Comparison of ENCODE assay signal across 11 cellular contexts in the genomic region with DNA sequence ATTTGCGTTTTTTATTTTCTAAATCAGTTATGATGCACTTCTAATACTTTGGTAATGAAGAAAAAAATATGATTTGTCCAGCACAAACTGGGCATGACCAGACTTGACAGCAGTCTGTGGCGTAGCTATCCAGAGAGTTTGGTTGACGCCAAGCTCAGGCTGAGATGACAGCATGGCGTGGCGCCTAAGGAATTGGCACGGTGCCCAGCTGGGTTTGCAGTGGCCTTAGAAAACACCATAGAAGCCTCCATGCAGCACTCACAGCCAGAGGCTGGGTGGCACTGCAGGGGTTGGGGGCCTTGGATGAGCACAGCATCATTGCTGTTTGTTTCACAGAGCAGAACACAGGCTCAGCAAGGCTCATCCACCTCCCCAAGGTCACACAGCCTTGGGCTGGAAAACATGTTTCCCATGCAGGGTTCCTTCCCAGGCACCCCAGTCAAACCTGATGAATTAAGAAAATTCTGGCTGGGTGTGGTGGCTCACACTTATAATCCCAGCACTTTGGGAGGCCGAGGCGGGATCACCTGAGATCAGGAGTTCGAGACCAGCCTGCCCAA.
DNase-seq lines count a peak whose midpoint lies in the region; ATAC-seq and TF ChIP-seq lines count a peak whose summit lies in the region.
"Had no signal": no experiment of that assay in that cellular context is flagged by ENCODE, and none has a peak within 500 bp of the region (broad histone marks: within the 10 kb centered on the region; RNA-seq: fewer than 3 reads in every experiment).

No MANE protein-coding gene starts in this region.

- H3K27ac ChIP-seq in epithelial cell of prostate (peak overlapping the region; percentile 46), stomach (no peak overlapping the region), OCI-LY7 (ENCODE audit: low read depth, low read length, poor library complexity, severe bottlenecking) (no peak overlapping the region), upper lobe of right lung (no peak overlapping the region)
- H3K27ac ChIP-seq: ovary had no signal

- peak; percentile 76 for DNase-seq in NCI-H128 (lab: John Stamatoyannopoulos, UW; ENCODE audit: unreplicated experiment)
- DNase-seq in NCI-H69 (lab: John Stamatoyannopoulos, UW): peak; percentile 97
- DNase-seq in epithelial cell of prostate (ENCODE audit: low read depth, low spot score): peak; percentile 45
- DNase-seq in stomach: peak; percentile 70
- no peak for DNase-seq in occipital lobe (lab: John Stamatoyannopoulos, UW)
- no peak for DNase-seq in OCI-LY7 (ENCODE audit: low spot score)
- no peak for DNase-seq in upper lobe of right lung
- DNase-seq: activated CD8-positive, alpha-beta T cell treated with anti-CD3 and anti-CD28 coated beads for 36 hours; activated naive CD8-positive, alpha-beta T cell treated with anti-CD3 and anti-CD28 coated beads, Interleukin-2, amount 10 ng/mL, durations not matched to agents 7 days and 5 days; HCEC 1CT had no signal

- no peaks in the 10 kb centered on the region for H3K27me3 ChIP-seq in stomach
- no peaks in the 10 kb centered on the region for H3K27me3 ChIP-seq in upper lobe of right lung
- H3K27me3 ChIP-seq: ovary had no signal

- intact Hi-C loops in stomach (cut with DNase I; ENCODE audit: low total_unique reads): loop anchor here (10.0 kb wide), 1 partner anchor 118 kb away; no protein-coding TSS in a partner anchor
- intact Hi-C loops in OCI-LY7 (cut with micrococcal nuclease; ENCODE audit: unreplicated experiment): no loop called here
- intact Hi-C loops in upper lobe of right lung (cut with DNase I): no loop called here

- BruUV-seq in OCI-LY7 (replicated peaks; lab: Mats Ljungman, UMichigan): no TSS peak

- H3K4me3 ChIP-seq in stomach: no peak overlapping the region
- H3K4me3 ChIP-seq in OCI-LY7 (ENCODE audit: low read depth, low read length, poor library complexity, severe bottlenecking): no peak overlapping the region
- no peak overlapping the region for H3K4me3 ChIP-seq in upper lobe of right lung
- H3K4me3 ChIP-seq: ovary had no signal

- POLR2A ChIA-PET in OCI-LY7 (lab: Charles Lee): no interaction called here

- no peak overlapping the region for H3K4me2 ChIP-seq in OCI-LY7 (ENCODE audit: low read length)

- H3K36me3 ChIP-seq in stomach (peaks cover 7 to 84% (median 72%) of the 10 kb centered on the region in 4 donors), OCI-LY7 (ENCODE audit: insufficient read depth, low read length) (peaks cover 5% of the 10 kb centered on the region; the same call in 1 of the 2 replicates), upper lobe of right lung (no peaks in the 10 kb centered on the region)
- H3K36me3 ChIP-seq: ovary had no signal

- no peaks in the 10 kb centered on the region for H3K9me2 ChIP-seq in OCI-LY7 (ENCODE audit: insufficient read depth, low read length)

- H2AFZ ChIP-seq in OCI-LY7 (ENCODE audit: low read length): no peak overlapping the region

- TF ChIP-seq EP300 in stomach (IDR thresholded peaks at IDR 0.05): no peak

- no peaks in the 10 kb centered on the region for H3K79me2 ChIP-seq in OCI-LY7 (ENCODE audit: insufficient read depth, low read depth, low read length)

- no peak for ATAC-seq in upper lobe of right lung
- ATAC-seq: activated CD8-positive, alpha-beta T cell treated with anti-CD3 and anti-CD28 coated beads for 36 hours had no signal

- H3K9me3 ChIP-seq in stomach: peaks cover 0 to 12% (median 4%) of the 10 kb centered on the region in 4 donors
- no peaks in the 10 kb centered on the region for H3K9me3 ChIP-seq in OCI-LY7 (ENCODE audit: low read length)
- no peaks in the 10 kb centered on the region for H3K9me3 ChIP-seq in upper lobe of right lung
- H3K9me3 ChIP-seq: ovary had no signal

- no peak for TF ChIP-seq POLR2A in stomach (IDR thresholded peaks at IDR 0.05)

- peaks cover 0 to 23% (median 9%) of the 10 kb centered on the region in 4 donors for H3K4me1 ChIP-seq in stomach
- no peaks in the 10 kb centered on the region for H3K4me1 ChIP-seq in OCI-LY7 (ENCODE audit: insufficient read depth, low read length, poor library complexity, severe bottlenecking)
- H3K4me1 ChIP-seq in upper lobe of right lung: no peaks in the 10 kb centered on the region

- H4K20me1 ChIP-seq in OCI-LY7 (ENCODE audit: insufficient read depth, low read length): no peaks in the 10 kb centered on the region

- TF ChIP-seq CTCF in stomach (IDR thresholded peaks at IDR 0.05) (no peak), OCI-LY7 (conservative IDR thresholded peaks at IDR 0.05; ENCODE audit: low read length) (no peak), upper lobe of right lung (IDR thresholded peaks at IDR 0.05) (no peak)

- 54 to 67% (median 56%) methylated on average over 9 of the region's 9 CpGs for WGBS in stomach, 5 donors

- CTCF ChIA-PET in OCI-LY7 (lab: Charles Lee; ENCODE audit: unreplicated experiment): no interaction called here

Comparison
In these comparisons a context has a peak if more than half of its experiments do, and no peak if none do; other contexts are left out.
1. DNase-seq: peak in NCI-H128 (single experiment), NCI-H69 (single experiment), epithelial cell of prostate (single experiment) and stomach (single experiment); none in occipital lobe (single experiment), OCI-LY7 (single experiment) and upper lobe of right lung (single experiment).